Comparison of ENCODE assay signal across 1 cellular context in the genomic region with DNA sequence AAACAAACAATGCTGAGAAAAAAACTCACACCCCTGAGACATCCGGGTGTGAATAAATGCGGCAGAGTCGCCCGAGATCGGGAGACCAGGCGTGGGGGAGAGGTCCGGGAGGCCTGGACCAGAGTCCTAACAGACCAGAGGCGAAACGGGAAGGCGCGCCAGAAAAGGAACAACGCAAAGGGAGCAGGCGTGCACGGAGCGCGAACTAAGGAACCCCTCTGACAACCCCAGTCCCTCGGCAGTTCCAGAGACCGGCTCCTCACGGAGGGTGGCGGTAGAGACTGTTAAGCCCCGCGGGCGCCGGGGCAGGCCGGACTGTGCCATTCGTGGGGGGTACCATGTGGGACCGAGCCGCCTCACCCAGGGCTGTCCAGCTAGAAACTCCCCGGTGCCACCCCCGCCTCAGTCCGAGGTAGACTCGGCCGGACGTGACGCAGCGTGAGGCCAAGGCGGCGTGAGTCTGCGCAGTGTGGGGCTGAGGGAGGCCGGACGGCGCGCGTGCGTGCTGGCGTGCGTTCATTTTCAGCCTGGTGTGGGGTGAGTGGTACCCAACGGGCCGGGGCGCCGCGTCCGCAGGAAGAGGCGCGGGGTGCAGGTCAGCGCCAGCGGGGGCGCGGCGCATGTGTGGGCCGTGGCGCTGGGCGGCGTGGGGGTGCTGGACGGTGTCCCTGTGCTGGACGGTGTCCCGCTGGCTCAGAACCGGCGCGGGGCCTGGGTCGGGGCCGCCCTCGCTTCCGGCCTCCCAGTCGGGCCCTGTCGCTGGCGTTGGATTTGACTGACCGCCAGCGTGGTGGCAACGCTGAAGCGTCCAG.
A peak's percentile ranks its signal among the peaks of the same experiment; 100 is the strongest.
TF ChIP-seq lines count a peak whose summit lies in the region.

A gene (plus strand): TSS at position 513 of the 812 bp plus-strand sequence. CDS start 1,075 bp downstream, outside the sequence.

TF ChIP-seq in HepG2, 621 proteins besides CTCF, POLR2A, EP300 and RAD21 (continued from another document and continues in another):
- TF ChIP-seq, protein P1, sequence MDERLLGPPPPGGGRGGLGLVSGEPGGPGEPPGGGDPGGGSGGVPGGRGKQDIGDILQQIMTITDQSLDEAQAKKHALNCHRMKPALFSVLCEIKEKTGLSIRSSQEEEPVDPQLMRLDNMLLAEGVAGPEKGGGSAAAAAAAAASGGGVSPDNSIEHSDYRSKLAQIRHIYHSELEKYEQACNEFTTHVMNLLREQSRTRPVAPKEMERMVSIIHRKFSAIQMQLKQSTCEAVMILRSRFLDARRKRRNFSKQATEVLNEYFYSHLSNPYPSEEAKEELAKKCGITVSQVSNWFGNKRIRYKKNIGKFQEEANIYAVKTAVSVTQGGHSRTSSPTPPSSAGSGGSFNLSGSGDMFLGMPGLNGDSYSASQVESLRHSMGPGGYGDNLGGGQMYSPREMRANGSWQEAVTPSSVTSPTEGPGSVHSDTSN (CRISPR knock-in tag; IDR thresholded peaks at IDR 0.05), result no peak
- TF ChIP-seq ELF3 (CRISPR knock-in tag; IDR thresholded peaks at IDR 0.05) (peak; percentile 4), DNMT3B (CRISPR knock-in tag; conservative IDR thresholded peaks at IDR 0.05) (peak; percentile 71; the same call in 1 of the 2 replicates), LCORL (IDR thresholded peaks at IDR 0.05) (no peak), LCORL (CRISPR knock-in tag; IDR thresholded peaks at IDR 0.05) (peak; percentile 39; the same call in 1 of the 2 replicates), ZNF10 (CRISPR knock-in tag; IDR thresholded peaks at IDR 0.05; ENCODE audit: borderline replicate concordance, low read depth) (no peak), ZNF335 (CRISPR knock-in tag; IDR thresholded peaks at IDR 0.05) (no peak), HOXA5 (CRISPR knock-in tag; IDR thresholded peaks at IDR 0.05) (peak; percentile 59; the same call in 1 of the 2 replicates), ZZZ3 (CRISPR knock-in tag; IDR thresholded peaks at IDR 0.05; ENCODE audit: borderline replicate concordance) (0 out of 2 replicates have a peak, but pooled peaks have one; percentile 66), CHCHD3 (CRISPR knock-in tag; IDR thresholded peaks at IDR 0.05) (peak; percentile 62; the same call in 1 of the 2 replicates), ZNF558 (CRISPR knock-in tag; IDR thresholded peaks at IDR 0.05; ENCODE audit: borderline replicate concordance) (peak; percentile 90; the same call in 1 of the 2 replicates), KDM6A (CRISPR knock-in tag; IDR thresholded peaks at IDR 0.05; ENCODE audit: low read depth) (no peak), ZSCAN12 (CRISPR knock-in tag; IDR thresholded peaks at IDR 0.05) (peak; percentile 81; the same call in 1 of the 2 replicates), TAF15 (IDR thresholded peaks at IDR 0.05; ENCODE audit: low read depth, low read length, poor library complexity, severe bottlenecking) (no peak), MEIS2 (CRISPR knock-in tag; IDR thresholded peaks at IDR 0.05) (peak; percentile 45), ZNF788 (CRISPR knock-in tag; IDR thresholded peaks at IDR 0.05; ENCODE audit: borderline replicate concordance) (peak; percentile 95), SRSF4 (IDR thresholded peaks at IDR 0.05; ENCODE audit: low read depth, low read length, poor library complexity, severe bottlenecking) (no peak), ZSCAN25 (CRISPR knock-in tag; IDR thresholded peaks at IDR 0.05) (peak; percentile 74), GTF3A (CRISPR knock-in tag; conservative IDR thresholded peaks at IDR 0.05) (peak; percentile 97), ZFP36L2 (CRISPR knock-in tag; IDR thresholded peaks at IDR 0.05) (no peak), KDM3A (CRISPR knock-in tag; IDR thresholded peaks at IDR 0.05; ENCODE audit: low read depth) (no peak; the same call in 1 of the 2 replicates), ZMYM3 (CRISPR knock-in tag; IDR thresholded peaks at IDR 0.05) (no peak), ZNF607 (CRISPR knock-in tag; IDR thresholded peaks at IDR 0.05; ENCODE audit: borderline replicate concordance) (peak; percentile 91; the same call in 1 of the 2 replicates), RARA (CRISPR knock-in tag; IDR thresholded peaks at IDR 0.05) (0 out of 2 replicates have a peak, but pooled peaks have one; percentile 4), ZNF839 (CRISPR knock-in tag; IDR thresholded peaks at IDR 0.05; ENCODE audit: borderline replicate concordance) (peak; percentile 87; the same call in 1 of the 2 replicates), HCFC1 (IDR thresholded peaks at IDR 0.05; ENCODE audit: low read depth, low read length) (peak; percentile 63; the same call in 1 of the 2 replicates), HNRNPK (IDR thresholded peaks at IDR 0.05; ENCODE audit: low read depth, low read length, poor library complexity, severe bottlenecking) (peak; percentile 61), ZNF264 (CRISPR knock-in tag; IDR thresholded peaks at IDR 0.05) (no peak), ZNF552 (CRISPR knock-in tag; IDR thresholded peaks at IDR 0.05; ENCODE audit: borderline replicate concordance) (no peak), ZNF605 (CRISPR knock-in tag; IDR thresholded peaks at IDR 0.05) (peak; percentile 84; the same call in 1 of the 2 replicates), PRPF4 (IDR thresholded peaks at IDR 0.05; ENCODE audit: low read depth, low read length, poor library complexity, severe bottlenecking) (no peak), NAIF1 (CRISPR knock-in tag; IDR thresholded peaks at IDR 0.05; ENCODE audit: borderline replicate concordance) (peak; percentile 97), PCBP2 (optimal IDR thresholded peaks at IDR 0.05; ENCODE audit: low read depth, low read length, poor library complexity, severe bottlenecking) (no peak), ZNF670 (CRISPR knock-in tag; IDR thresholded peaks at IDR 0.05; ENCODE audit: borderline replicate concordance) (peak; percentile 94), RELA (CRISPR knock-in tag; IDR thresholded peaks at IDR 0.05) (no peak), ZNF530 (CRISPR knock-in tag; IDR thresholded peaks at IDR 0.05; ENCODE audit: low read depth) (no peak), SYNCRIP (IDR thresholded peaks at IDR 0.05; ENCODE audit: insufficient read depth, low read depth, low read length) (no peak), ZNF616 (CRISPR knock-in tag; IDR thresholded peaks at IDR 0.05; ENCODE audit: low read depth) (no peak), ZNF549 (CRISPR knock-in tag; IDR thresholded peaks at IDR 0.05) (no peak), SPEN (CRISPR knock-in tag; IDR thresholded peaks at IDR 0.05; ENCODE audit: low read depth) (peak; percentile 97), MBNL3 (CRISPR knock-in tag; conservative IDR thresholded peaks at IDR 0.05) (no peak), EEA1 (CRISPR knock-in tag; IDR thresholded peaks at IDR 0.05; ENCODE audit: borderline replicate concordance) (no peak), ZFP41 (CRISPR knock-in tag; IDR thresholded peaks at IDR 0.05; ENCODE audit: borderline replicate concordance) (0 out of 2 replicates have a peak, but pooled peaks have one; percentile 25), POLR2AphosphoS5 (IDR thresholded peaks at IDR 0.05; ENCODE audit: low read depth, low read length) (peak; percentile 94), SMAD3 (CRISPR knock-in tag; IDR thresholded peaks at IDR 0.05) (0 out of 2 replicates have a peak, but pooled peaks have one; percentile 20), ZNF382 (CRISPR knock-in tag; IDR thresholded peaks at IDR 0.05; ENCODE audit: borderline replicate concordance) (no peak)
- TF ChIP-seq, protein P2, sequence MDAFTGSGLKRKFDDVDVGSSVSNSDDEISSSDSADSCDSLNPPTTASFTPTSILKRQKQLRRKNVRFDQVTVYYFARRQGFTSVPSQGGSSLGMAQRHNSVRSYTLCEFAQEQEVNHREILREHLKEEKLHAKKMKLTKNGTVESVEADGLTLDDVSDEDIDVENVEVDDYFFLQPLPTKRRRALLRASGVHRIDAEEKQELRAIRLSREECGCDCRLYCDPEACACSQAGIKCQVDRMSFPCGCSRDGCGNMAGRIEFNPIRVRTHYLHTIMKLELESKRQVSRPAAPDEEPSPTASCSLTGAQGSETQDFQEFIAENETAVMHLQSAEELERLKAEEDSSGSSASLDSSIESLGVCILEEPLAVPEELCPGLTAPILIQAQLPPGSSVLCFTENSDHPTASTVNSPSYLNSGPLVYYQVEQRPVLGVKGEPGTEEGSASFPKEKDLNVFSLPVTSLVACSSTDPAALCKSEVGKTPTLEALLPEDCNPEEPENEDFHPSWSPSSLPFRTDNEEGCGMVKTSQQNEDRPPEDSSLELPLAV (CRISPR knock-in tag; conservative IDR thresholded peaks at IDR 0.05; ENCODE audit: low read depth), result no peak
- TF ChIP-seq, protein P3, sequence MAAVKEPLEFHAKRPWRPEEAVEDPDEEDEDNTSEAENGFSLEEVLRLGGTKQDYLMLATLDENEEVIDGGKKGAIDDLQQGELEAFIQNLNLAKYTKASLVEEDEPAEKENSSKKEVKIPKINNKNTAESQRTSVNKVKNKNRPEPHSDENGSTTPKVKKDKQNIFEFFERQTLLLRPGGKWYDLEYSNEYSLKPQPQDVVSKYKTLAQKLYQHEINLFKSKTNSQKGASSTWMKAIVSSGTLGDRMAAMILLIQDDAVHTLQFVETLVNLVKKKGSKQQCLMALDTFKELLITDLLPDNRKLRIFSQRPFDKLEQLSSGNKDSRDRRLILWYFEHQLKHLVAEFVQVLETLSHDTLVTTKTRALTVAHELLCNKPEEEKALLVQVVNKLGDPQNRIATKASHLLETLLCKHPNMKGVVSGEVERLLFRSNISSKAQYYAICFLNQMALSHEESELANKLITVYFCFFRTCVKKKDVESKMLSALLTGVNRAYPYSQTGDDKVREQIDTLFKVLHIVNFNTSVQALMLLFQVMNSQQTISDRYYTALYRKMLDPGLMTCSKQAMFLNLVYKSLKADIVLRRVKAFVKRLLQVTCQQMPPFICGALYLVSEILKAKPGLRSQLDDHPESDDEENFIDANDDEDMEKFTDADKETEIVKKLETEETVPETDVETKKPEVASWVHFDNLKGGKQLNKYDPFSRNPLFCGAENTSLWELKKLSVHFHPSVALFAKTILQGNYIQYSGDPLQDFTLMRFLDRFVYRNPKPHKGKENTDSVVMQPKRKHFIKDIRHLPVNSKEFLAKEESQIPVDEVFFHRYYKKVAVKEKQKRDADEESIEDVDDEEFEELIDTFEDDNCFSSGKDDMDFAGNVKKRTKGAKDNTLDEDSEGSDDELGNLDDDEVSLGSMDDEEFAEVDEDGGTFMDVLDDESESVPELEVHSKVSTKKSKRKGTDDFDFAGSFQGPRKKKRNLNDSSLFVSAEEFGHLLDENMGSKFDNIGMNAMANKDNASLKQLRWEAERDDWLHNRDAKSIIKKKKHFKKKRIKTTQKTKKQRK (IDR thresholded peaks at IDR 0.05; ENCODE audit: low read length), result no peak
- TF ChIP-seq, protein P4, sequence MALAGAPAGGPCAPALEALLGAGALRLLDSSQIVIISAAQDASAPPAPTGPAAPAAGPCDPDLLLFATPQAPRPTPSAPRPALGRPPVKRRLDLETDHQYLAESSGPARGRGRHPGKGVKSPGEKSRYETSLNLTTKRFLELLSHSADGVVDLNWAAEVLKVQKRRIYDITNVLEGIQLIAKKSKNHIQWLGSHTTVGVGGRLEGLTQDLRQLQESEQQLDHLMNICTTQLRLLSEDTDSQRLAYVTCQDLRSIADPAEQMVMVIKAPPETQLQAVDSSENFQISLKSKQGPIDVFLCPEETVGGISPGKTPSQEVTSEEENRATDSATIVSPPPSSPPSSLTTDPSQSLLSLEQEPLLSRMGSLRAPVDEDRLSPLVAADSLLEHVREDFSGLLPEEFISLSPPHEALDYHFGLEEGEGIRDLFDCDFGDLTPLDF (CRISPR knock-in tag; IDR thresholded peaks at IDR 0.05), result peak; percentile 85
- TF ChIP-seq, protein P5, sequence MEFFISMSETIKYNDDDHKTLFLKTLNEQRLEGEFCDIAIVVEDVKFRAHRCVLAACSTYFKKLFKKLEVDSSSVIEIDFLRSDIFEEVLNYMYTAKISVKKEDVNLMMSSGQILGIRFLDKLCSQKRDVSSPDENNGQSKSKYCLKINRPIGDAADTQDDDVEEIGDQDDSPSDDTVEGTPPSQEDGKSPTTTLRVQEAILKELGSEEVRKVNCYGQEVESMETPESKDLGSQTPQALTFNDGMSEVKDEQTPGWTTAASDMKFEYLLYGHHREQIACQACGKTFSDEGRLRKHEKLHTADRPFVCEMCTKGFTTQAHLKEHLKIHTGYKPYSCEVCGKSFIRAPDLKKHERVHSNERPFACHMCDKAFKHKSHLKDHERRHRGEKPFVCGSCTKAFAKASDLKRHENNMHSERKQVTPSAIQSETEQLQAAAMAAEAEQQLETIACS (CRISPR knock-in tag; IDR thresholded peaks at IDR 0.05), result peak; percentile 62; the same call in 1 of the 2 replicates
- TF ChIP-seq, protein P6, sequence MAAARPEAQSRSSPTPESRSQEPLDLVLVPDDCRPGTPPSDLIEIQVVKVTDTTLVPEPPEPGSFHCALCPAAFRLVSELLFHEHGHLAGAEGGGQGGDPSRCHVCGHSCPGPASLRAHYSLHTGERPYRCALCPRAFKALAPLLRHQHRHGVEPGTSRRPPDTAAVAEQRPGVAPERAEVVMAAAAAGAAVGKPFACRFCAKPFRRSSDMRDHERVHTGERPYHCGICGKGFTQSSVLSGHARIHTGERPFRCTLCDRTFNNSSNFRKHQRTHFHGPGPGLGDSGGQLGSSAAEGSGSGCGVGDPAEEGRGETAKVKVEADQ (CRISPR knock-in tag; IDR thresholded peaks at IDR 0.05; ENCODE audit: borderline replicate concordance), result peak; percentile 66; the same call in 1 of the 2 replicates
- TF ChIP-seq, protein P7, sequence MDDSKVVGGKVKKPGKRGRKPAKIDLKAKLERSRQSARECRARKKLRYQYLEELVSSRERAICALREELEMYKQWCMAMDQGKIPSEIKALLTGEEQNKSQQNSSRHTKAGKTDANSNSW (CRISPR knock-in tag; IDR thresholded peaks at IDR 0.05; ENCODE audit: borderline replicate concordance), result peak; percentile 86; the same call in 1 of the 2 replicates
- TF ChIP-seq, protein P8, sequence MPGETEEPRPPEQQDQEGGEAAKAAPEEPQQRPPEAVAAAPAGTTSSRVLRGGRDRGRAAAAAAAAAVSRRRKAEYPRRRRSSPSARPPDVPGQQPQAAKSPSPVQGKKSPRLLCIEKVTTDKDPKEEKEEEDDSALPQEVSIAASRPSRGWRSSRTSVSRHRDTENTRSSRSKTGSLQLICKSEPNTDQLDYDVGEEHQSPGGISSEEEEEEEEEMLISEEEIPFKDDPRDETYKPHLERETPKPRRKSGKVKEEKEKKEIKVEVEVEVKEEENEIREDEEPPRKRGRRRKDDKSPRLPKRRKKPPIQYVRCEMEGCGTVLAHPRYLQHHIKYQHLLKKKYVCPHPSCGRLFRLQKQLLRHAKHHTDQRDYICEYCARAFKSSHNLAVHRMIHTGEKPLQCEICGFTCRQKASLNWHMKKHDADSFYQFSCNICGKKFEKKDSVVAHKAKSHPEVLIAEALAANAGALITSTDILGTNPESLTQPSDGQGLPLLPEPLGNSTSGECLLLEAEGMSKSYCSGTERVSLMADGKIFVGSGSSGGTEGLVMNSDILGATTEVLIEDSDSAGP (CRISPR knock-in tag; IDR thresholded peaks at IDR 0.05; ENCODE audit: borderline replicate concordance), result peak; percentile 96
- TF ChIP-seq, protein P9, sequence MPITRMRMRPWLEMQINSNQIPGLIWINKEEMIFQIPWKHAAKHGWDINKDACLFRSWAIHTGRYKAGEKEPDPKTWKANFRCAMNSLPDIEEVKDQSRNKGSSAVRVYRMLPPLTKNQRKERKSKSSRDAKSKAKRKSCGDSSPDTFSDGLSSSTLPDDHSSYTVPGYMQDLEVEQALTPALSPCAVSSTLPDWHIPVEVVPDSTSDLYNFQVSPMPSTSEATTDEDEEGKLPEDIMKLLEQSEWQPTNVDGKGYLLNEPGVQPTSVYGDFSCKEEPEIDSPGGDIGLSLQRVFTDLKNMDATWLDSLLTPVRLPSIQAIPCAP (CRISPR knock-in tag; IDR thresholded peaks at IDR 0.05; ENCODE audit: low read depth), result 0 out of 2 replicates have a peak, but pooled peaks have one; percentile 20
